ENCODE assay signal across 8 cellular contexts in genomic region chr15:39919740-39920509, GRCh38. TPM values are rescaled to one million over a fixed set of nuclear protein-coding genes. Genes with fewer than 3 reads are reported as not detected.
DNase-seq lines count a peak whose midpoint lies in the region; ATAC-seq and TF ChIP-seq lines count a peak whose summit lies in the region.

Gene GPR176, minus strand, starts transcription at chr15:39920266. Its CDS starts 240 bp downstream, at chr15:39920026.

- H3K9me3 ChIP-seq in MG63 (no peaks in the 10 kb centered on the region), endodermal cell (ENCODE audit: control insufficient read depth, low read length) (peaks cover 4% of the 10 kb centered on the region), lower lobe of right lung (no peaks in the 10 kb centered on the region)

- peak within 1 kb of the TSS; percentile 80 for H3K4me3 Mint-ChIP-seq in endodermal cell
- peak within 1 kb of the TSS; percentile 97 for H3K4me3 Mint-ChIP-seq in stimulated activated naive CD8-positive, alpha-beta T cell treated with anti-CD3 and anti-CD28 coated beads, Interleukin-15, amount 100 ng/mL, for 72 hours

- H3K9me3 Mint-ChIP-seq in endodermal cell: peaks cover 4% of the 10 kb centered on the region
- H3K9me3 Mint-ChIP-seq in stimulated activated naive CD8-positive, alpha-beta T cell treated with anti-CD3 and anti-CD28 coated beads, Interleukin-15, amount 100 ng/mL, for 72 hours: peaks cover 0 to 6% of the 10 kb centered on the region in 2 donors

- peak; percentile 74 to 76 for ATAC-seq in lower lobe of right lung
- ATAC-seq in stimulated activated naive CD8-positive, alpha-beta T cell treated with anti-CD3 and anti-CD28 coated beads, Interleukin-15, amount 100 ng/mL, for 72 hours: peak; percentile 39
- no peak for ATAC-seq in HG03159 (IDR thresholded peaks at IDR 0.05; ENCODE audit: unreplicated experiment)

- no peak within 1 kb of the TSS for H3K27ac ChIP-seq in endodermal cell (ENCODE audit: low read depth, low read length)
- H3K27ac ChIP-seq in lower lobe of right lung: peak within 1 kb of the TSS; percentile 72

- TF ChIP-seq CTCF in endodermal cell (conservative IDR thresholded peaks at IDR 0.05) (no peak), lower lobe of right lung (IDR thresholded peaks at IDR 0.05) (no peak)

- intact Hi-C loops in lower lobe of right lung (cut with DNase I): no loop called here

- H3K4me3 ChIP-seq in MG63 (peak within 1 kb of the TSS; percentile 92), endodermal cell (ENCODE audit: low read length) (peak within 1 kb of the TSS; percentile 76), lower lobe of right lung (peak within 1 kb of the TSS; percentile 83)

- H3K36me3 Mint-ChIP-seq in endodermal cell (ENCODE audit: low read depth): peaks cover 9% of the 10 kb centered on the region

- peaks cover 23% of the 10 kb centered on the region for H3K4me1 Mint-ChIP-seq in endodermal cell
- H3K4me1 Mint-ChIP-seq in stimulated activated naive CD8-positive, alpha-beta T cell treated with anti-CD3 and anti-CD28 coated beads, Interleukin-15, amount 100 ng/mL, for 72 hours: peaks cover 29% of the 10 kb centered on the region

- no peaks in the 10 kb centered on the region for H3K27me3 ChIP-seq in MG63
- peaks cover 25% of the 10 kb centered on the region for H3K27me3 ChIP-seq in endodermal cell (ENCODE audit: control insufficient read depth, insufficient read depth, low read length, poor library complexity, severe bottlenecking)
- H3K27me3 ChIP-seq in lower lobe of right lung (ENCODE audit: low read depth): peaks cover 24% of the 10 kb centered on the region

- peak within 1 kb of the TSS; percentile 90 for H3K27ac Mint-ChIP-seq in endodermal cell
- peak within 1 kb of the TSS; percentile 94 to 98 for H3K27ac Mint-ChIP-seq in stimulated activated naive CD8-positive, alpha-beta T cell treated with anti-CD3 and anti-CD28 coated beads, Interleukin-15, amount 100 ng/mL, for 72 hours

- WGBS in endodermal cell (ENCODE audit: insufficient coverage in 1 of 2, insufficient read length in 1 of 2), 2 experiments: 0 to 1% methylated on average over 30 to 84 of the region's 84 CpGs

- H3K36me3 ChIP-seq in MG63 (peaks cover 22% of the 10 kb centered on the region), endodermal cell (ENCODE audit: control insufficient read depth, insufficient read depth, low read length) (no peaks in the 10 kb centered on the region), lower lobe of right lung (no peaks in the 10 kb centered on the region)

- peak within 1 kb of the TSS; percentile 26 for H3K9ac ChIP-seq in endodermal cell (ENCODE audit: extremely low read depth, low read length, poor library complexity, severe bottlenecking)

- peaks cover 10% of the 10 kb centered on the region for H3K27me3 Mint-ChIP-seq in endodermal cell (ENCODE audit: insufficient read depth)
- H3K27me3 Mint-ChIP-seq in stimulated activated naive CD8-positive, alpha-beta T cell treated with anti-CD3 and anti-CD28 coated beads, Interleukin-15, amount 100 ng/mL, for 72 hours: peaks cover 33% of the 10 kb centered on the region

- peak; percentile 89 for DNase-seq in AG08395 (ENCODE audit: low spot score)
- peak; percentile 19 for DNase-seq in GM19238 (ENCODE audit: insufficient read length, low spot score)
- peak; percentile 85 for DNase-seq in MG63
- peak; percentile 72 for DNase-seq in activated CD8-positive, alpha-beta memory T cell treated with anti-CD3 and anti-CD28 coated beads for 24 hours
- peak; percentile 84 for DNase-seq in endodermal cell
- peak; percentile 49 for DNase-seq in lower lobe of right lung
- peak; percentile 40 to 44 for DNase-seq in stimulated activated naive CD8-positive, alpha-beta T cell treated with anti-CD3 and anti-CD28 coated beads, Interleukin-15, amount 100 ng/mL, for 72 hours

- no peaks in the 10 kb centered on the region for H3K4me1 ChIP-seq in endodermal cell (ENCODE audit: control insufficient read depth, insufficient read depth, low read length)
- H3K4me1 ChIP-seq in lower lobe of right lung: peaks cover 14% of the 10 kb centered on the region

RNA-seq across cellular contexts. Expression of gene GPR176, which starts in this region (rescaled TPM):
- total RNA-seq in MG63 (2014; rRNA removed; shearing (Covaris generic); ENCODE audit: low replicate concordance): 58.3 and 59.6 TPM in 2 replicates
- total RNA-seq in endodermal cell (10 to 100 TPM; 26.0 to 31.1 TPM), lower lobe of right lung (2.4 TPM)
- 8.9 TPM for polyA plus RNA-seq in endodermal cell (2013, experiment 1 of 2)
- 6.6 TPM for polyA plus RNA-seq in endodermal cell (2013, experiment 2 of 2)

Comparison
In these comparisons a context has a peak if more than half of its experiments do, and no peak if none do; other contexts are left out.
1. DNase-seq: peak in every context shown above with its lines; median percentile 89 in AG08395; 85 in MG63; 84 in endodermal cell; 72 in activated CD8-positive, alpha-beta memory T cell treated with anti-CD3 and anti-CD28 coated beads for 24 hours; 49 in lower lobe of right lung; 42 in stimulated activated naive CD8-positive, alpha-beta T cell treated with anti-CD3 and anti-CD28 coated beads, Interleukin-15, amount 100 ng/mL, for 72 hours; 19 in GM19238.